Comparison of ENCODE assay signal across 14 cellular contexts in genomic region chr16:89219365-89219764, GRCh38. TPM values are rescaled to one million over a fixed set of nuclear protein-coding genes. Genes with fewer than 3 reads are reported as not detected.
DNase-seq lines count a peak whose midpoint lies in the region; ATAC-seq and TF ChIP-seq lines count a peak whose summit lies in the region.
"Had no signal": no experiment of that assay in that cellular context is flagged by ENCODE, and none has a peak within 500 bp of the region (broad histone marks: within the 10 kb centered on the region; RNA-seq: fewer than 3 reads in every experiment).

No MANE protein-coding gene starts in this region.

- in situ Hi-C loops in GM13976 (cut with MboI; ENCODE audit: low sequenced_read_pairs, unreplicated experiment): no loop called here

- H3K9me3 Mint-ChIP-seq in T-helper 1 cell treated with Interleukin-12 subunit alpha and Interleukin-12 subunit beta and Interleukin-4 antibody, amounts not matched to agents 30 μg/mL and 1 μg/mL, for 36 hours: no peaks in the 10 kb centered on the region
- H3K9me3 Mint-ChIP-seq in IgD-negative memory B cell: no peaks in the 10 kb centered on the region
- H3K9me3 Mint-ChIP-seq in activated naive CD8-positive, alpha-beta T cell treated with anti-CD3 and anti-CD28 coated beads, Interleukin-2, amount 10 ng/mL, durations not matched to agents 7 days and 5 days: no peaks in the 10 kb centered on the region
- H3K9me3 Mint-ChIP-seq in naive thymus-derived CD8-positive, alpha-beta T cell: peaks cover 0 to 2% (median 0%) of the 10 kb centered on the region in 9 donors

- no peak for DNase-seq in T-helper 1 cell
- no peak for DNase-seq in activated naive CD8-positive, alpha-beta T cell treated with anti-CD3 and anti-CD28 coated beads, Interleukin-2, amount 10 ng/mL, durations not matched to agents 7 days and 5 days
- no peak for DNase-seq in naive thymus-derived CD8-positive, alpha-beta T cell
- no peak for DNase-seq in GM13976 (ENCODE audit: low spot score)
- no peak for DNase-seq in head of caudate nucleus
- DNase-seq in iPS-NIHi11 (ENCODE audit: low spot score): no peak
- DNase-seq: KG1, left lung, NCI-H1417 treated with DMSO at 0.1 percent for 48 hours, SJCRH30, testis, WERI-Rb-1 had no signal

- H3K27me3 Mint-ChIP-seq in T-helper 1 cell treated with Interleukin-12 subunit alpha and Interleukin-12 subunit beta and Interleukin-4 antibody, amounts not matched to agents 30 μg/mL and 1 μg/mL, for 36 hours (ENCODE audit: low read depth): no peaks in the 10 kb centered on the region
- H3K27me3 Mint-ChIP-seq in IgD-negative memory B cell: no peaks in the 10 kb centered on the region
- H3K27me3 Mint-ChIP-seq in activated naive CD8-positive, alpha-beta T cell treated with anti-CD3 and anti-CD28 coated beads, Interleukin-2, amount 10 ng/mL, durations not matched to agents 7 days and 5 days: peaks cover 3% of the 10 kb centered on the region
- no peaks in the 10 kb centered on the region for H3K27me3 Mint-ChIP-seq in naive thymus-derived CD8-positive, alpha-beta T cell

- TF ChIP-seq CTCF in GM13976 (IDR thresholded peaks at IDR 0.05; ENCODE audit: borderline replicate concordance, control extremely low read depth, extremely low read depth, insufficient read depth, missing control alignments): no peak

- intact Hi-C loops in head of caudate nucleus (cut with DNase I): no loop called here

- POLR2A ChIA-PET in activated naive CD8-positive, alpha-beta T cell treated with anti-CD3 and anti-CD28 coated beads, Interleukin-2, amount 10 ng/mL, durations not matched to agents 7 days and 5 days (lab: Charles Lee): no interaction called here
- POLR2A ChIA-PET in naive thymus-derived CD8-positive, alpha-beta T cell (lab: Charles Lee): interaction anchor here (0.6 kb wide), 1 partner anchor 17 kb away, joined by 3 read pairs; no protein-coding TSS in a partner anchor

- no peak overlapping the region for H3K27ac Mint-ChIP-seq in T-helper 1 cell treated with Interleukin-12 subunit alpha and Interleukin-12 subunit beta and Interleukin-4 antibody, amounts not matched to agents 30 μg/mL and 1 μg/mL, for 36 hours
- peak overlapping the region in 1 of 3 donors; percentile 24 for H3K27ac Mint-ChIP-seq in IgD-negative memory B cell
- H3K27ac Mint-ChIP-seq in activated naive CD8-positive, alpha-beta T cell treated with anti-CD3 and anti-CD28 coated beads, Interleukin-2, amount 10 ng/mL, durations not matched to agents 7 days and 5 days: no peak overlapping the region
- H3K27ac Mint-ChIP-seq in naive thymus-derived CD8-positive, alpha-beta T cell: peak overlapping the region in 3 of 10 donors; percentile 27 to 62 (median 59)

- H3K4me3 Mint-ChIP-seq in T-helper 1 cell treated with Interleukin-12 subunit alpha and Interleukin-12 subunit beta and Interleukin-4 antibody, amounts not matched to agents 30 μg/mL and 1 μg/mL, for 36 hours: peak overlapping the region; percentile 58
- peak overlapping the region in 3 of 4 donors; percentile 55 to 85 (median 56) for H3K4me3 Mint-ChIP-seq in IgD-negative memory B cell
- H3K4me3 Mint-ChIP-seq in activated naive CD8-positive, alpha-beta T cell treated with anti-CD3 and anti-CD28 coated beads, Interleukin-2, amount 10 ng/mL, durations not matched to agents 7 days and 5 days: peak overlapping the region; percentile 62
- peak overlapping the region; percentile 44 to 97 (median 71) for H3K4me3 Mint-ChIP-seq in naive thymus-derived CD8-positive, alpha-beta T cell

- ATAC-seq in activated naive CD8-positive, alpha-beta T cell treated with anti-CD3 and anti-CD28 coated beads, Interleukin-2, amount 10 ng/mL, durations not matched to agents 7 days and 5 days (ENCODE audit: low read depth): no peak
- no peak for ATAC-seq in naive thymus-derived CD8-positive, alpha-beta T cell
- ATAC-seq: left lung had no signal

- peaks cover 18% of the 10 kb centered on the region for H3K4me1 Mint-ChIP-seq in T-helper 1 cell treated with Interleukin-12 subunit alpha and Interleukin-12 subunit beta and Interleukin-4 antibody, amounts not matched to agents 30 μg/mL and 1 μg/mL, for 36 hours (ENCODE audit: low read depth)
- H3K4me1 Mint-ChIP-seq in IgD-negative memory B cell: peaks cover 11 to 16% (median 14%) of the 10 kb centered on the region in 3 donors
- peaks cover 18% of the 10 kb centered on the region for H3K4me1 Mint-ChIP-seq in activated naive CD8-positive, alpha-beta T cell treated with anti-CD3 and anti-CD28 coated beads, Interleukin-2, amount 10 ng/mL, durations not matched to agents 7 days and 5 days
- peaks cover 14 to 39% (median 26%) of the 10 kb centered on the region in 4 donors for H3K4me1 Mint-ChIP-seq in naive thymus-derived CD8-positive, alpha-beta T cell

- H3K36me3 Mint-ChIP-seq in T-helper 1 cell treated with Interleukin-12 subunit alpha and Interleukin-12 subunit beta and Interleukin-4 antibody, amounts not matched to agents 30 μg/mL and 1 μg/mL, for 36 hours (ENCODE audit: low read depth): peaks cover 21% of the 10 kb centered on the region
- peaks cover 3% of the 10 kb centered on the region for H3K36me3 Mint-ChIP-seq in IgD-negative memory B cell
- peaks cover 13% of the 10 kb centered on the region for H3K36me3 Mint-ChIP-seq in activated naive CD8-positive, alpha-beta T cell treated with anti-CD3 and anti-CD28 coated beads, Interleukin-2, amount 10 ng/mL, durations not matched to agents 7 days and 5 days
- H3K36me3 Mint-ChIP-seq in naive thymus-derived CD8-positive, alpha-beta T cell: peaks cover 4 to 27% (median 4%) of the 10 kb centered on the region in 3 donors

RNA-seq across cellular contexts. Expression of gene ZNF778, which starts 1.9 kb away (rescaled TPM):
- 1.3 TPM for polyA plus RNA-seq in IgD-negative memory B cell
- total RNA-seq in activated naive CD8-positive, alpha-beta T cell treated with anti-CD3 and anti-CD28 coated beads, Interleukin-2, amount 10 ng/mL, durations not matched to agents 7 days and 5 days: 10 to 100 TPM in 1 of 2 experiments, 1 to 10 TPM in 1; 9.0 to 10.4 TPM
- 10 to 100 TPM in 1 of 2 experiments, 1 to 10 TPM in 1; 8.7 to 11.0 TPM for total RNA-seq in naive thymus-derived CD8-positive, alpha-beta T cell
- 1 to 10 TPM; 2.0 to 5.5 (median 2.9) TPM for polyA plus RNA-seq in naive thymus-derived CD8-positive, alpha-beta T cell

RNA-seq across cellular contexts. Expression of gene SLC22A31, which starts 19.0 kb away (rescaled TPM):
- polyA plus RNA-seq in IgD-negative memory B cell: not detected
- total RNA-seq in activated naive CD8-positive, alpha-beta T cell treated with anti-CD3 and anti-CD28 coated beads, Interleukin-2, amount 10 ng/mL, durations not matched to agents 7 days and 5 days: under 1 TPM; 0.25 to 0.34 TPM
- total RNA-seq in naive thymus-derived CD8-positive, alpha-beta T cell: not detected
- polyA plus RNA-seq in naive thymus-derived CD8-positive, alpha-beta T cell: not detected
- total RNA-seq: SJCRH30 had no signal

RNA-seq across cellular contexts. Expression of gene CDH15, which starts 47.8 kb away (rescaled TPM):
- not detected for polyA plus RNA-seq in IgD-negative memory B cell
- not detected for total RNA-seq in activated naive CD8-positive, alpha-beta T cell treated with anti-CD3 and anti-CD28 coated beads, Interleukin-2, amount 10 ng/mL, durations not matched to agents 7 days and 5 days
- total RNA-seq in naive thymus-derived CD8-positive, alpha-beta T cell: not detected
- not detected for polyA plus RNA-seq in naive thymus-derived CD8-positive, alpha-beta T cell
